Comparison of ENCODE assay signal across 1 cellular context in genomic region chr2:20537423-20538307, GRCh38.
TF ChIP-seq lines count a peak whose summit lies in the region.

No MANE protein-coding gene starts in this region.

TF ChIP-seq in HepG2, 621 proteins besides CTCF, POLR2A, EP300 and RAD21 (continued from another document and continues in another):
- TF ChIP-seq ZHX1 (CRISPR knock-in tag; IDR thresholded peaks at IDR 0.05; ENCODE audit: low read depth) (0 out of 2 replicates have a peak, but pooled peaks have one; percentile 32), ETV6 (CRISPR knock-in tag; conservative IDR thresholded peaks at IDR 0.05) (no peak), CC2D1A (CRISPR knock-in tag; IDR thresholded peaks at IDR 0.05) (no peak), ZNF3 (CRISPR knock-in tag; IDR thresholded peaks at IDR 0.05) (0 out of 2 replicates have a peak, but pooled peaks have one; percentile 36), MATR3 (CRISPR knock-in tag; IDR thresholded peaks at IDR 0.05) (no peak), ZNF549 (CRISPR knock-in tag; IDR thresholded peaks at IDR 0.05) (no peak), PHF5A (CRISPR knock-in tag; IDR thresholded peaks at IDR 0.05; ENCODE audit: low read depth, unreplicated experiment) (no peak), DNMT1 (CRISPR knock-in tag; IDR thresholded peaks at IDR 0.05) (no peak), ZNF790 (CRISPR knock-in tag; IDR thresholded peaks at IDR 0.05; ENCODE audit: borderline replicate concordance) (no peak; the same call in 1 of the 2 replicates), PAF1 (CRISPR knock-in tag; IDR thresholded peaks at IDR 0.05) (no peak), NFIB (CRISPR knock-in tag; IDR thresholded peaks at IDR 0.05; ENCODE audit: borderline replicate concordance) (no peak), FOXK1 (CRISPR knock-in tag; IDR thresholded peaks at IDR 0.05; ENCODE audit: borderline replicate concordance, low read depth) (0 out of 2 replicates have a peak, but pooled peaks have one; percentile 50), WIZ (CRISPR knock-in tag; IDR thresholded peaks at IDR 0.05) (no peak), IRX3 (CRISPR knock-in tag; IDR thresholded peaks at IDR 0.05; ENCODE audit: borderline replicate concordance, low read depth) (0 out of 2 replicates have a peak, but pooled peaks have one; percentile 55), RARG (CRISPR knock-in tag; IDR thresholded peaks at IDR 0.05; ENCODE audit: low read depth) (no peak), KLF15 (CRISPR knock-in tag; IDR thresholded peaks at IDR 0.05; ENCODE audit: borderline replicate concordance) (no peak), ARID4A (CRISPR knock-in tag; IDR thresholded peaks at IDR 0.05; ENCODE audit: borderline replicate concordance) (0 out of 2 replicates have a peak, but pooled peaks have one; percentile 25), EEA1 (CRISPR knock-in tag; IDR thresholded peaks at IDR 0.05; ENCODE audit: borderline replicate concordance) (no peak), SUZ12 (IDR thresholded peaks at IDR 0.05; ENCODE audit: low read depth, low read length) (no peak), YEATS4 (CRISPR knock-in tag; IDR thresholded peaks at IDR 0.05; ENCODE audit: borderline replicate concordance) (no peak), HMG20B (CRISPR knock-in tag; conservative IDR thresholded peaks at IDR 0.05) (no peak), SP1 (IDR thresholded peaks at IDR 0.05) (no peak), SP1 (CRISPR knock-in tag; IDR thresholded peaks at IDR 0.05) (no peak), BCLAF1 (IDR thresholded peaks at IDR 0.05) (no peak), TBX3 (IDR thresholded peaks at IDR 0.05; ENCODE audit: borderline replicate concordance) (no peak), ZNF576 (CRISPR knock-in tag; IDR thresholded peaks at IDR 0.05) (0 out of 2 replicates have a peak, but pooled peaks have one; percentile 70), PTBP1 (IDR thresholded peaks at IDR 0.05; ENCODE audit: low read depth, low read length, poor library complexity, severe bottlenecking) (no peak), KLF16 (CRISPR knock-in tag; IDR thresholded peaks at IDR 0.05) (0 out of 4 replicates have a peak, but pooled peaks of 1 of the 2 experiments have one; percentile 40), JUN (CRISPR knock-in tag; IDR thresholded peaks at IDR 0.05) (0 out of 2 replicates have a peak, but pooled peaks have one; percentile 2), NR2F1 (CRISPR knock-in tag; IDR thresholded peaks at IDR 0.05) (peak; percentile 11 to 48; a peak in 1 of 4 replicates), MIER3 (CRISPR knock-in tag; IDR thresholded peaks at IDR 0.05; ENCODE audit: borderline replicate concordance) (no peak), MED1 (CRISPR knock-in tag; IDR thresholded peaks at IDR 0.05) (peak; percentile 65; the same call in 1 of the 2 replicates), ZNF17 (CRISPR knock-in tag; IDR thresholded peaks at IDR 0.05) (no peak), ZFP82 (CRISPR knock-in tag; IDR thresholded peaks at IDR 0.05; ENCODE audit: borderline replicate concordance) (no peak)
- TF ChIP-seq, protein P1, sequence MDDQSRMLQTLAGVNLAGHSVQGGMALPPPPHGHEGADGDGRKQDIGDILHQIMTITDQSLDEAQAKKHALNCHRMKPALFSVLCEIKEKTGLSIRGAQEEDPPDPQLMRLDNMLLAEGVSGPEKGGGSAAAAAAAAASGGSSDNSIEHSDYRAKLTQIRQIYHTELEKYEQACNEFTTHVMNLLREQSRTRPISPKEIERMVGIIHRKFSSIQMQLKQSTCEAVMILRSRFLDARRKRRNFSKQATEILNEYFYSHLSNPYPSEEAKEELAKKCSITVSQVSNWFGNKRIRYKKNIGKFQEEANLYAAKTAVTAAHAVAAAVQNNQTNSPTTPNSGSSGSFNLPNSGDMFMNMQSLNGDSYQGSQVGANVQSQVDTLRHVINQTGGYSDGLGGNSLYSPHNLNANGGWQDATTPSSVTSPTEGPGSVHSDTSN (CRISPR knock-in tag; IDR thresholded peaks at IDR 0.05; ENCODE audit: borderline replicate concordance), result no peak
- TF ChIP-seq, protein P2, sequence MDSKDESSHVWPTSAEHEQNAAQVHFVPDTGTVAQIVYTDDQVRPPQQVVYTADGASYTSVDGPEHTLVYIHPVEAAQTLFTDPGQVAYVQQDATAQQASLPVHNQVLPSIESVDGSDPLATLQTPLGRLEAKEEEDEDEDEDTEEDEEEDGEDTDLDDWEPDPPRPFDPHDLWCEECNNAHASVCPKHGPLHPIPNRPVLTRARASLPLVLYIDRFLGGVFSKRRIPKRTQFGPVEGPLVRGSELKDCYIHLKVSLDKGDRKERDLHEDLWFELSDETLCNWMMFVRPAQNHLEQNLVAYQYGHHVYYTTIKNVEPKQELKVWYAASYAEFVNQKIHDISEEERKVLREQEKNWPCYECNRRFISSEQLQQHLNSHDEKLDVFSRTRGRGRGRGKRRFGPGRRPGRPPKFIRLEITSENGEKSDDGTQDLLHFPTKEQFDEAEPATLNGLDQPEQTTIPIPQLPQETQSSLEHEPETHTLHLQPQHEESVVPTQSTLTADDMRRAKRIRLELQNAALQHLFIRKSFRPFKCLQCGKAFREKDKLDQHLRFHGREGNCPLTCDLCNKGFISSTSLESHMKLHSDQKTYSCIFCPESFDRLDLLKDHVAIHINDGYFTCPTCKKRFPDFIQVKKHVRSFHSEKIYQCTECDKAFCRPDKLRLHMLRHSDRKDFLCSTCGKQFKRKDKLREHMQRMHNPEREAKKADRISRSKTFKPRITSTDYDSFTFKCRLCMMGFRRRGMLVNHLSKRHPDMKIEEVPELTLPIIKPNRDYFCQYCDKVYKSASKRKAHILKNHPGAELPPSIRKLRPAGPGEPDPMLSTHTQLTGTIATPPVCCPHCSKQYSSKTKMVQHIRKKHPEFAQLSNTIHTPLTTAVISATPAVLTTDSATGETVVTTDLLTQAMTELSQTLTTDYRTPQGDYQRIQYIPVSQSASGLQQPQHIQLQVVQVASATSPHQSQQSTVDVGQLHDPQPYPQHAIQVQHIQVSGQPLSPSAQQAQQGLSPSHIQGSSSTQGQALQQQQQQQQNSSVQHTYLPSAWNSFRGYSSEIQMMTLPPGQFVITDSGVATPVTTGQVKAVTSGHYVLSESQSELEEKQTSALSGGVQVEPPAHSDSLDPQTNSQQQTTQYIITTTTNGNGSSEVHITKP (CRISPR knock-in tag; IDR thresholded peaks at IDR 0.05; ENCODE audit: low read depth), result 0 out of 2 replicates have a peak, but pooled peaks have one; percentile 30
- TF ChIP-seq, protein P3, sequence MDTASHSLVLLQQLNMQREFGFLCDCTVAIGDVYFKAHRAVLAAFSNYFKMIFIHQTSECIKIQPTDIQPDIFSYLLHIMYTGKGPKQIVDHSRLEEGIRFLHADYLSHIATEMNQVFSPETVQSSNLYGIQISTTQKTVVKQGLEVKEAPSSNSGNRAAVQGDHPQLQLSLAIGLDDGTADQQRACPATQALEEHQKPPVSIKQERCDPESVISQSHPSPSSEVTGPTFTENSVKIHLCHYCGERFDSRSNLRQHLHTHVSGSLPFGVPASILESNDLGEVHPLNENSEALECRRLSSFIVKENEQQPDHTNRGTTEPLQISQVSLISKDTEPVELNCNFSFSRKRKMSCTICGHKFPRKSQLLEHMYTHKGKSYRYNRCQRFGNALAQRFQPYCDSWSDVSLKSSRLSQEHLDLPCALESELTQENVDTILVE (CRISPR knock-in tag; IDR thresholded peaks at IDR 0.05), result peak; percentile 67
- TF ChIP-seq, protein P4, sequence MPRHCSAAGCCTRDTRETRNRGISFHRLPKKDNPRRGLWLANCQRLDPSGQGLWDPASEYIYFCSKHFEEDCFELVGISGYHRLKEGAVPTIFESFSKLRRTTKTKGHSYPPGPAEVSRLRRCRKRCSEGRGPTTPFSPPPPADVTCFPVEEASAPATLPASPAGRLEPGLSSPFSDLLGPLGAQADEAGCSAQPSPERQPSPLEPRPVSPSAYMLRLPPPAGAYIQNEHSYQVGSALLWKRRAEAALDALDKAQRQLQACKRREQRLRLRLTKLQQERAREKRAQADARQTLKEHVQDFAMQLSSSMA (CRISPR knock-in tag; IDR thresholded peaks at IDR 0.05), result 0 out of 2 replicates have a peak, but pooled peaks have one; percentile 5
- TF ChIP-seq, protein P5, sequence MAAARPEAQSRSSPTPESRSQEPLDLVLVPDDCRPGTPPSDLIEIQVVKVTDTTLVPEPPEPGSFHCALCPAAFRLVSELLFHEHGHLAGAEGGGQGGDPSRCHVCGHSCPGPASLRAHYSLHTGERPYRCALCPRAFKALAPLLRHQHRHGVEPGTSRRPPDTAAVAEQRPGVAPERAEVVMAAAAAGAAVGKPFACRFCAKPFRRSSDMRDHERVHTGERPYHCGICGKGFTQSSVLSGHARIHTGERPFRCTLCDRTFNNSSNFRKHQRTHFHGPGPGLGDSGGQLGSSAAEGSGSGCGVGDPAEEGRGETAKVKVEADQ (CRISPR knock-in tag; IDR thresholded peaks at IDR 0.05; ENCODE audit: borderline replicate concordance), result no peak
- TF ChIP-seq, protein P6, sequence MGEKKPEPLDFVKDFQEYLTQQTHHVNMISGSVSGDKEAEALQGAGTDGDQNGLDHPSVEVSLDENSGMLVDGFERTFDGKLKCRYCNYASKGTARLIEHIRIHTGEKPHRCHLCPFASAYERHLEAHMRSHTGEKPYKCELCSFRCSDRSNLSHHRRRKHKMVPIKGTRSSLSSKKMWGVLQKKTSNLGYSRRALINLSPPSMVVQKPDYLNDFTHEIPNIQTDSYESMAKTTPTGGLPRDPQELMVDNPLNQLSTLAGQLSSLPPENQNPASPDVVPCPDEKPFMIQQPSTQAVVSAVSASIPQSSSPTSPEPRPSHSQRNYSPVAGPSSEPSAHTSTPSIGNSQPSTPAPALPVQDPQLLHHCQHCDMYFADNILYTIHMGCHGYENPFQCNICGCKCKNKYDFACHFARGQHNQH (CRISPR knock-in tag; IDR thresholded peaks at IDR 0.05), result peak; percentile 22; the same call in 1 of the 2 replicates
